In genomic region chr14:101838476-101838875, GRCh38 we compare ENCODE assay signal across 18 cellular contexts.
DNase-seq lines count a peak whose midpoint lies in the region; ATAC-seq, FAIRE-seq and TF ChIP-seq lines count a peak whose summit lies in the region.
"Had no signal": no experiment of that assay in that cellular context is flagged by ENCODE, and none has a peak within 500 bp of the region (broad histone marks: within the 10 kb centered on the region; RNA-seq: fewer than 3 reads in every experiment).

No MANE protein-coding gene starts in this region.

- no peak for DNase-seq in activated CD4-positive, alpha-beta T cell treated with anti-CD3 and anti-CD28 coated beads, Interleukin-2, amount 10 ng/mL, durations not matched to agents 7 days and 5 days
- no peak for DNase-seq in activated CD4-positive, alpha-beta T cell treated with anti-CD3 and anti-CD28 coated beads, Interleukin-2, amount 50 U/mL, for 4 hours
- DNase-seq in NCI-H69 (lab: John Stamatoyannopoulos, UW) (peak; percentile 8), GM12878 (ENCODE audit: low read depth, low spot score) (no peak), sigmoid colon (peak; percentile 85), NCI-H345 treated with DMSO at 0.1 percent for 48 hours (lab: John Stamatoyannopoulos, UW; ENCODE audit: unreplicated experiment) (no peak), NCI-H1105 treated with DMSO at 0.1 percent for 48 hours (lab: John Stamatoyannopoulos, UW) (no peak)
- DNase-seq: DMS153; mesendoderm; MM.1S; stimulated activated CD4-positive, alpha-beta T cell treated with anti-CD3 and anti-CD28 coated beads, Interleukin-12 subunit alpha, Interleukin-12 subunit beta, amount 100 ng/mL, for 4 hours had no signal

- RAD21 ChIA-PET in GM12878 (lab: Charles Lee; ENCODE audit: unreplicated experiment), result no interaction called here

- peaks cover 83% of the 10 kb centered on the region for H3K4me1 Mint-ChIP-seq in activated CD4-positive, alpha-beta T cell treated with anti-CD3 and anti-CD28 coated beads, Interleukin-2, amount 10 ng/mL, durations not matched to agents 7 days and 5 days

- peak overlapping the region; percentile 20 for H3K4me3 Mint-ChIP-seq in activated CD4-positive, alpha-beta T cell treated with anti-CD3 and anti-CD28 coated beads, Interleukin-2, amount 10 ng/mL, durations not matched to agents 7 days and 5 days

- TF ChIP-seq CTCF in GM12878 (IDR thresholded peaks at IDR 0.05 in 2 of 3, conservative IDR thresholded peaks at IDR 0.05 in 1 of 3; ENCODE audit: control insufficient read depth in 2 of 3, extremely low read depth in 1 of 3, insufficient read depth in 1 of 3, low read depth in 3 of 3, low read length in 3 of 3) (no peak), sigmoid colon (IDR thresholded peaks at IDR 0.05) (no peak)

- H3K27ac Mint-ChIP-seq in activated CD4-positive, alpha-beta T cell treated with anti-CD3 and anti-CD28 coated beads, Interleukin-2, amount 10 ng/mL, durations not matched to agents 7 days and 5 days, result peak overlapping the region; percentile 89

- CTCF ChIA-PET in activated CD4-positive, alpha-beta T cell treated with anti-CD3 and anti-CD28 coated beads, Interleukin-2, amount 10 ng/mL, durations not matched to agents 7 days and 5 days (lab: Charles Lee), result no interaction called here
- CTCF ChIA-PET in GM12878 (lab: Yijun Ruan, JAX), result no interaction called here

- H3K27ac ChIP-seq in GM12878 (ENCODE audit: control insufficient read depth, insufficient read depth) (peak overlapping the region; percentile 76), sigmoid colon (peak overlapping the region in 3 of 4 donors; percentile 25 to 86 (median 75))
- H3K27ac ChIP-seq: parathyroid adenoma, thoracic aorta had no signal

- H3K79me2 ChIP-seq in GM12878 (ENCODE audit: control insufficient read depth, insufficient read depth, low read length), result peaks cover 54% of the 10 kb centered on the region

- no peaks in the 10 kb centered on the region for H3K27me3 Mint-ChIP-seq in activated CD4-positive, alpha-beta T cell treated with anti-CD3 and anti-CD28 coated beads, Interleukin-2, amount 10 ng/mL, durations not matched to agents 7 days and 5 days

- H3K36me3 ChIP-seq in GM12878 (ENCODE audit: control insufficient read depth in 2 of 2, insufficient read depth in 2 of 2, low read length in 1 of 2), result no peaks in the 10 kb centered on the region; a peak in 2 of 4 replicates
- no peaks in the 10 kb centered on the region for H3K36me3 ChIP-seq in sigmoid colon
- H3K36me3 ChIP-seq: breast epithelium had no signal

- H3K27me3 ChIP-seq in GM12878 (replicated peaks in 1 of 2; ENCODE audit: control insufficient read depth in 2 of 2, insufficient read depth in 2 of 2, low read length in 1 of 2) (no peaks in the 10 kb centered on the region), sigmoid colon (no peaks in the 10 kb centered on the region)
- H3K27me3 ChIP-seq: breast epithelium had no signal

- TF ChIP-seq EP300 in GM12878 (IDR thresholded peaks at IDR 0.05; ENCODE audit: borderline replicate concordance in 1 of 2, control insufficient read depth in 1 of 2, low read depth in 2 of 2, low read length in 2 of 2) (no peak), sigmoid colon (IDR thresholded peaks at IDR 0.05) (no peak)

- TF ChIP-seq RAD21 in GM12878 (IDR thresholded peaks at IDR 0.05; ENCODE audit: insufficient read depth, low read depth, low read length), result no peak

- in situ Hi-C loops in GM12878 (cut with MboI), result no loop called here

- 83% methylated on average over 5 of the region's 5 CpGs for WGBS in GM12878 (ENCODE audit: insufficient coverage, insufficient replicate concordance, low lambda C conversion rate, missing lambda C conversion rate)
- WGBS in sigmoid colon, 2 donors, result 90 to 93% methylated on average over 5 of the region's 5 CpGs

- no peaks in the 10 kb centered on the region for H3K9me3 Mint-ChIP-seq in activated CD4-positive, alpha-beta T cell treated with anti-CD3 and anti-CD28 coated beads, Interleukin-2, amount 10 ng/mL, durations not matched to agents 7 days and 5 days

- H3K4me1 ChIP-seq in GM12878 (ENCODE audit: control insufficient read depth, insufficient read depth, low read length), result peaks cover 27% of the 10 kb centered on the region
- peaks cover 0 to 80% (median 70%) of the 10 kb centered on the region in 4 donors for H3K4me1 ChIP-seq in sigmoid colon

- POLR2A ChIA-PET in activated CD4-positive, alpha-beta T cell treated with anti-CD3 and anti-CD28 coated beads, Interleukin-2, amount 10 ng/mL, durations not matched to agents 7 days and 5 days (lab: Charles Lee), result no interaction called here
- POLR2A ChIA-PET in GM12878 (lab: Charles Lee), result no interaction called here

- H3K4me2 ChIP-seq in GM12878 (ENCODE audit: control insufficient read depth, insufficient read depth), result peak overlapping the region; percentile 71

- H3K9me3 ChIP-seq in GM12878 (replicated peaks; ENCODE audit: control insufficient read depth, insufficient read depth, low read length), result no peaks in the 10 kb centered on the region
- H3K9me3 ChIP-seq in sigmoid colon, result no peaks in the 10 kb centered on the region
- H3K9me3 ChIP-seq: breast epithelium, thoracic aorta had no signal

- H4K20me1 ChIP-seq in GM12878 (ENCODE audit: control insufficient read depth, insufficient read depth), result no peaks in the 10 kb centered on the region

- SMC1A ChIA-PET in GM12878 (lab: Charles Lee; ENCODE audit: uncharacterized antibody, unreplicated experiment), result no interaction called here

- H3K9ac ChIP-seq in GM12878 (ENCODE audit: control insufficient read depth, insufficient read depth, low read length), result peak overlapping the region; percentile 30
- H3K9ac ChIP-seq: parathyroid adenoma had no signal

- FAIRE-seq in GM12878 (lab: Jason Lieb, UNC), result no peak
- FAIRE-seq: frontal cortex, HTR-8/SVneo had no signal

- TF ChIP-seq POLR2A in GM12878 (IDR thresholded peaks at IDR 0.05; ENCODE audit: low read depth, low read length), result no peak
- TF ChIP-seq POLR2A in sigmoid colon (IDR thresholded peaks at IDR 0.05), result no peak

- ATAC-seq in GM12878 (peak; percentile 42), HG02973 (IDR thresholded peaks at IDR 0.05; ENCODE audit: unreplicated experiment) (no peak)
- ATAC-seq: SK-N-SH treated with all-trans-retinoic acid at 6 μM for 48 hours had no signal

- BruUV-seq in GM12878 (replicated peaks; lab: Mats Ljungman, UMichigan), result no TSS peak

- intact Hi-C loops in GM12878 (cut with micrococcal nuclease; ENCODE audit: unreplicated experiment), result loop anchor here (2.0 kb wide), 1 partner anchor 28 kb away; no protein-coding TSS in a partner anchor
- intact Hi-C loops in sigmoid colon (cut with DNase I), result loop anchor here (5.0 kb wide), 1 partner anchor 66 kb away; no protein-coding TSS in a partner anchor

- peak overlapping the region; percentile 55; the same call in 1 of the 2 replicates for H3K4me3 ChIP-seq in GM12878
- H3K4me3 ChIP-seq in sigmoid colon, result no peak overlapping the region
- H3K4me3 ChIP-seq: breast epithelium, thoracic aorta had no signal

- no peak overlapping the region for H2AFZ ChIP-seq in GM12878 (ENCODE audit: control insufficient read depth, low read depth, low read length)
- H2AFZ ChIP-seq: parathyroid adenoma had no signal

- H3K36me3 Mint-ChIP-seq in activated CD4-positive, alpha-beta T cell treated with anti-CD3 and anti-CD28 coated beads, Interleukin-2, amount 10 ng/mL, durations not matched to agents 7 days and 5 days (ENCODE audit: low read depth), result peaks cover 29% of the 10 kb centered on the region

TF ChIP-seq in GM12878, 131 proteins besides CTCF, POLR2A, EP300 and RAD21:
- TF ChIP-seq BMI1 (IDR thresholded peaks at IDR 0.05; ENCODE audit: borderline replicate concordance), result no peak
- no peak for TF ChIP-seq ESRRA (IDR thresholded peaks at IDR 0.05; ENCODE audit: low read length)
- TF ChIP-seq YBX1 (IDR thresholded peaks at IDR 0.05), result no peak
- TF ChIP-seq CBFB (IDR thresholded peaks at IDR 0.05; ENCODE audit: low read depth), result no peak
- TF ChIP-seq IRF4 (IDR thresholded peaks at IDR 0.05; ENCODE audit: low read depth, low read length), result no peak
- TF ChIP-seq WRNIP1 (IDR thresholded peaks at IDR 0.05; ENCODE audit: borderline replicate concordance, low read depth, low read length), result no peak
- TF ChIP-seq POU2F2 (IDR thresholded peaks at IDR 0.05; ENCODE audit: borderline replicate concordance, low read depth, low read length), result no peak
- TF ChIP-seq FOXK2 (IDR thresholded peaks at IDR 0.05), result no peak
- TF ChIP-seq FOXM1 (IDR thresholded peaks at IDR 0.05; ENCODE audit: low read depth, low read length), result no peak
- TF ChIP-seq SMAD5 (IDR thresholded peaks at IDR 0.05; ENCODE audit: low read depth), result no peak
- no peak for TF ChIP-seq SUZ12 (IDR thresholded peaks at IDR 0.05; ENCODE audit: unreplicated experiment)
- no peak for TF ChIP-seq NR2F1 (conservative IDR thresholded peaks at IDR 0.05)
- no peak for TF ChIP-seq ZBTB4 (CRISPR knock-in tag; IDR thresholded peaks at IDR 0.05)
- no peak for TF ChIP-seq RAD51 (IDR thresholded peaks at IDR 0.05)
- no peak for TF ChIP-seq SMARCA5 (IDR thresholded peaks at IDR 0.05)

Comparison
In these comparisons a context has a peak if more than half of its experiments do, and no peak if none do; other contexts are left out.
1. DNase-seq: peak in NCI-H69 (single experiment) and sigmoid colon (single experiment); none in activated CD4-positive, alpha-beta T cell treated with anti-CD3 and anti-CD28 coated beads, Interleukin-2, amount 10 ng/mL, durations not matched to agents 7 days and 5 days (single experiment), activated CD4-positive, alpha-beta T cell treated with anti-CD3 and anti-CD28 coated beads, Interleukin-2, amount 50 U/mL, for 4 hours (0 of 2), GM12878 (single experiment), NCI-H345 treated with DMSO at 0.1 percent for 48 hours (single experiment) and NCI-H1105 treated with DMSO at 0.1 percent for 48 hours (single experiment).